17 cellular contexts compared by ENCODE assay signal in the genomic region with DNA sequence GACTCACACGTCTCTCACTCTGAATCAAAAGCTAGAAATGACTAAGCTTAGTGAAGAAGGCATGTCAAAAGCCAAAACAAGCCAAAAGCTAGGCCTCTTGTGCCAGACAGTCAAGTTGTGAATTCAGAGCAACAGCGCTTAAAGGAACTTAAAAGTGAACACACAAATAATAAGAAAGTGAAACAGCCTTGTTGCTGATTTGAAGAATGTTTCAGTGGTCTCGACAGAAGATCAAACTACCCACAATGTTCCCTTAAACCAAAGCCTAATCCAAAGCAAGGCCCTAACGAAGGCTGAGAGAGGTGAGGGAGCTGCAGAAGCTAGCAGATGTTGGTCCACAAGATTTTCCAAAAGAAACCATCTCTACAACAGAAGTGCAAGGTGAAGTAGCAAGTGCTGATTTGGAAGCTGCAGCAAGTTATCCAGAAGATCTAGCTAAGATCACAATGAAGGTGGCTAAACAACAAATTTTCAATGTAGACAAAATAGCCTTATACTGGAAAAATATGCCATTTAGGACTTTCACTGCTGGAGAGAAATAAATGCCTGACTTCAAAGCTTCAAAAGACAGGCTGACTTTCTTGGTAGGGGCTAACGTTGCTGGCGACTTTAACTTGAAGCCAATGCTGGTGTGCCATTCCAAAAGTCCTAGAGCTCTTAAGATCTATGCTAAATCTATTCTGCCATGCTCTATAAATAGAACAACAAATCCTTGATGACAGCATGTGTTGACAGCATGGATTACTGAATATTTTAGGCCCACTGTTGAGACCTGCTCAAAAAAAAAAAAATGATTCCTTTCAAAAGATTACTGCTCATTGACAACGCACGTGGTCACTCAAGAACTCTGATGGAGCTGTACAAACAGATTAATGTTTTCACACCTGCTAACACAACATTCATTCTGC. TPM values are rescaled to one million over a fixed set of nuclear protein-coding genes. Genes with fewer than 3 reads are reported as not detected.
DNase-seq lines count a peak whose midpoint lies in the region; ATAC-seq and FAIRE-seq lines count a peak whose summit lies in the region.
"Had no signal": no experiment of that assay in that cellular context is flagged by ENCODE, and none has a peak within 500 bp of the region (broad histone marks: within the 10 kb centered on the region; RNA-seq: fewer than 3 reads in every experiment).

No MANE protein-coding gene starts in this region.

- intact Hi-C loops in left ventricle myocardium superior (cut with micrococcal nuclease): no loop called here

- no peaks in the 10 kb centered on the region for H3K27me3 Mint-ChIP-seq in activated naive CD4-positive, alpha-beta T cell treated with anti-CD3 and anti-CD28 coated beads, Interleukin-2, amount 50 U/mL, for 24 hours
- no peaks in the 10 kb centered on the region for H3K27me3 Mint-ChIP-seq in stimulated activated memory B cell treated with anti-CD40 and anti-IgM and Interleukin-4, amounts not matched to agents 10 μg/mL and 1 μg/mL and 100 μg/mL, for 72 hours
- H3K27me3 Mint-ChIP-seq: B cell, naive B cell had no signal

- no peak for DNase-seq in activated naive CD4-positive, alpha-beta T cell treated with Interleukin-2 at 50 U/mL for 16 hours
- DNase-seq in SK-N-DZ (ENCODE audit: low spot score): peak; percentile 53
- DNase-seq in AML-193 (lab: John Stamatoyannopoulos, UW): no peak
- no peak for DNase-seq in left ventricle myocardium superior
- no peak for DNase-seq in HTR-8/SVneo (ENCODE audit: insufficient read length, low spot score)
- DNase-seq: activated CD4-positive, CD25-positive, alpha-beta regulatory T cell treated with anti-CD3 and anti-CD28 coated beads, Interleukin-2, amount 50 U/mL, for 72 hours; dorsolateral prefrontal cortex; Karpas-422; naive B cell; NCI-H187 treated with DMSO at 0.1 percent for 48 hours; NCI-H774 had no signal

- no peaks in the 10 kb centered on the region for H3K4me1 Mint-ChIP-seq in activated naive CD4-positive, alpha-beta T cell treated with anti-CD3 and anti-CD28 coated beads, Interleukin-2, amount 50 U/mL, for 24 hours
- H3K4me1 Mint-ChIP-seq in stimulated activated memory B cell treated with anti-CD40 and anti-IgM and Interleukin-4, amounts not matched to agents 10 μg/mL and 1 μg/mL and 100 μg/mL, for 72 hours: no peaks in the 10 kb centered on the region
- H3K4me1 Mint-ChIP-seq: brain had no signal

- FAIRE-seq in HTR-8/SVneo (lab: Jason Lieb, UNC): no peak

- no peaks in the 10 kb centered on the region for H3K9me3 Mint-ChIP-seq in activated naive CD4-positive, alpha-beta T cell treated with anti-CD3 and anti-CD28 coated beads, Interleukin-2, amount 50 U/mL, for 24 hours
- H3K9me3 Mint-ChIP-seq in stimulated activated memory B cell treated with anti-CD40 and anti-IgM and Interleukin-4, amounts not matched to agents 10 μg/mL and 1 μg/mL and 100 μg/mL, for 72 hours: no peaks in the 10 kb centered on the region

- ATAC-seq in GM21717 (IDR thresholded peaks at IDR 0.05; ENCODE audit: unreplicated experiment) (peak; percentile 68), left ventricle myocardium superior (no peak)
- ATAC-seq in stimulated activated memory B cell treated with anti-CD40 and anti-IgM and Interleukin-4, amounts not matched to agents 10 μg/mL and 1 μg/mL and 100 μg/mL, for 72 hours: no peak

- no peak overlapping the region for H3K4me3 Mint-ChIP-seq in activated naive CD4-positive, alpha-beta T cell treated with anti-CD3 and anti-CD28 coated beads, Interleukin-2, amount 50 U/mL, for 24 hours
- H3K4me3 Mint-ChIP-seq in stimulated activated memory B cell treated with anti-CD40 and anti-IgM and Interleukin-4, amounts not matched to agents 10 μg/mL and 1 μg/mL and 100 μg/mL, for 72 hours: no peak overlapping the region
- H3K4me3 Mint-ChIP-seq: B cell, brain, naive B cell had no signal

- peak overlapping the region; percentile 55 for H3K27ac Mint-ChIP-seq in activated naive CD4-positive, alpha-beta T cell treated with anti-CD3 and anti-CD28 coated beads, Interleukin-2, amount 50 U/mL, for 24 hours
- peak overlapping the region; percentile 61 for H3K27ac Mint-ChIP-seq in stimulated activated memory B cell treated with anti-CD40 and anti-IgM and Interleukin-4, amounts not matched to agents 10 μg/mL and 1 μg/mL and 100 μg/mL, for 72 hours
- H3K27ac Mint-ChIP-seq: activated T-helper 2 cell treated with anti-CD3 and anti-CD28 coated beads, Interferon-gamma antibody, Interleukin-2, Interleukin-4, amounts not matched to agents 10 μg/mL and 5 μg/mL and 100 μg/mL, durations not matched to agents 14 hours and 24 hours and 36 hours; B cell; brain had no signal

- H3K36me3 Mint-ChIP-seq in activated naive CD4-positive, alpha-beta T cell treated with anti-CD3 and anti-CD28 coated beads, Interleukin-2, amount 50 U/mL, for 24 hours: peaks cover 34% of the 10 kb centered on the region
- H3K36me3 Mint-ChIP-seq in stimulated activated memory B cell treated with anti-CD40 and anti-IgM and Interleukin-4, amounts not matched to agents 10 μg/mL and 1 μg/mL and 100 μg/mL, for 72 hours: peaks cover 80% of the 10 kb centered on the region

RNA-seq across cellular contexts. Expression of gene SEC63, which starts 40.3 kb away (rescaled TPM):
- 14.3 and 17.3 TPM in 2 replicates for polyA plus RNA-seq in SK-N-DZ (2014; cell fraction: cytosol; rRNA removed)
- polyA plus RNA-seq in SK-N-DZ (2014; cell fraction: nucleus; rRNA removed): 30.9 and 45.0 TPM in 2 replicates
- 45.2 TPM for total RNA-seq in left ventricle myocardium superior
